17 cellular contexts compared by ENCODE assay signal in the genomic region with DNA sequence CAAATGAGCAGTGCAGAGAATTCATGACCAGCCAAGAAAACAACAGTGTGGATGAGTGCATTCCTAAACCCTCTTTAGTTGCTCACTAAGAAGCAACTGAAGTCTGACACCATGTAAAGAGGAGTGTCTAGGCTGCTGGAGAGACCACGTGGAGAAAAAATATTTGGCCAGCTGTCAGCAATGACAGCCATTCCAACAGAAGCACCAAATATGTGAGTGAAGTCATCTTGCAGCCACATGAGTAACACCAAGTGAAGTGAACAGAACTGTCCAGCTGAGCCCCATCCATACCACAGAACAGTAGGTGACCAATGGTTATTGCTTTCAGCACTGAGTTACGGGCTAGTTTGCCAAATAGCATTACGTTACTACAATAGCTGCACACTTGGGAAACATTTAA.
DNase-seq lines count a peak whose midpoint lies in the region; ATAC-seq, FAIRE-seq and TF ChIP-seq lines count a peak whose summit lies in the region.
"Had no signal": no experiment of that assay in that cellular context is flagged by ENCODE, and none has a peak within 500 bp of the region (broad histone marks: within the 10 kb centered on the region; RNA-seq: fewer than 3 reads in every experiment).

No MANE protein-coding gene starts in this region.

- peaks cover 2% of the 10 kb centered on the region for H3K27me3 ChIP-seq in AG04450 (ENCODE audit: control insufficient read depth, insufficient read depth, low read length)
- H3K27me3 ChIP-seq in astrocyte (ENCODE audit: insufficient read depth, low read length): no peaks in the 10 kb centered on the region
- H3K27me3 ChIP-seq: BLaER1 had no signal

- H3K27ac ChIP-seq in AG04450 (ENCODE audit: low read depth, low read length): no peak overlapping the region
- no peak overlapping the region for H3K27ac ChIP-seq in astrocyte (ENCODE audit: low read depth, low read length)
- H3K27ac ChIP-seq: BLaER1, SK-N-MC, VCaP had no signal

- ATAC-seq in HG03108 (IDR thresholded peaks at IDR 0.05; ENCODE audit: unreplicated experiment): no peak
- ATAC-seq: activated CD8-positive, alpha-beta memory T cell treated with anti-CD3 and anti-CD28 coated beads, Interleukin-2, amount 10 ng/mL, durations not matched to agents 7 days and 5 days had no signal

- no peaks in the 10 kb centered on the region for H3K36me3 ChIP-seq in astrocyte (ENCODE audit: insufficient read depth, low read length)
- H3K36me3 ChIP-seq: BLaER1 had no signal

- H3K36me3 Mint-ChIP-seq in astrocyte (ENCODE audit: low read depth, unreplicated experiment): no peaks in the 10 kb centered on the region
- H3K36me3 Mint-ChIP-seq in activated CD4-positive, alpha-beta memory T cell treated with anti-CD3 and anti-CD28 coated beads for 36 hours: no peaks in the 10 kb centered on the region
- H3K36me3 Mint-ChIP-seq: activated CD8-positive, alpha-beta memory T cell treated with anti-CD3 and anti-CD28 coated beads, Interleukin-2, amount 10 ng/mL, durations not matched to agents 7 days and 5 days; activated naive CD8-positive, alpha-beta T cell treated with anti-CD3 and anti-CD28 coated beads for 36 hours had no signal

- H3K4me2 ChIP-seq in astrocyte (ENCODE audit: low read length): no peak overlapping the region
- H3K4me2 ChIP-seq: BLaER1 had no signal

- H3K4me3 ChIP-seq in AG04450 (ENCODE audit: low read depth, low read length): no peak overlapping the region
- no peak overlapping the region for H3K4me3 ChIP-seq in astrocyte (ENCODE audit: insufficient read depth, low read depth, low read length)
- H3K4me3 ChIP-seq: BLaER1, SK-N-MC had no signal

- no peaks in the 10 kb centered on the region for H3K27me3 Mint-ChIP-seq in astrocyte (ENCODE audit: low read depth, unreplicated experiment)
- peaks cover 3% of the 10 kb centered on the region for H3K27me3 Mint-ChIP-seq in activated CD4-positive, alpha-beta memory T cell treated with anti-CD3 and anti-CD28 coated beads for 36 hours

- H3K9ac ChIP-seq in astrocyte (ENCODE audit: low read length): no peak overlapping the region
- H3K9ac ChIP-seq: BLaER1 had no signal

- peaks cover 8% of the 10 kb centered on the region for H3K4me1 Mint-ChIP-seq in astrocyte (ENCODE audit: low read depth, unreplicated experiment)
- H3K4me1 Mint-ChIP-seq in activated CD4-positive, alpha-beta memory T cell treated with anti-CD3 and anti-CD28 coated beads for 36 hours (ENCODE audit: low read depth): no peaks in the 10 kb centered on the region
- H3K4me1 Mint-ChIP-seq: activated CD8-positive, alpha-beta memory T cell treated with anti-CD3 and anti-CD28 coated beads, Interleukin-2, amount 10 ng/mL, durations not matched to agents 7 days and 5 days; activated naive CD8-positive, alpha-beta T cell treated with anti-CD3 and anti-CD28 coated beads for 36 hours had no signal

- no peak overlapping the region for H3K4me3 Mint-ChIP-seq in astrocyte (ENCODE audit: unreplicated experiment)
- H3K4me3 Mint-ChIP-seq in activated CD4-positive, alpha-beta memory T cell treated with anti-CD3 and anti-CD28 coated beads for 36 hours: no peak overlapping the region
- H3K4me3 Mint-ChIP-seq: activated CD8-positive, alpha-beta memory T cell treated with anti-CD3 and anti-CD28 coated beads, Interleukin-2, amount 10 ng/mL, durations not matched to agents 7 days and 5 days; activated naive CD8-positive, alpha-beta T cell treated with anti-CD3 and anti-CD28 coated beads for 36 hours had no signal

- FAIRE-seq in astrocyte (lab: Jason Lieb, UNC): peak; percentile 96
- FAIRE-seq: colon had no signal

- no peak overlapping the region for H2AFZ ChIP-seq in astrocyte (ENCODE audit: low read depth, low read length)

- H3K9me3 Mint-ChIP-seq in astrocyte (ENCODE audit: unreplicated experiment): no peaks in the 10 kb centered on the region
- no peaks in the 10 kb centered on the region for H3K9me3 Mint-ChIP-seq in activated CD4-positive, alpha-beta memory T cell treated with anti-CD3 and anti-CD28 coated beads for 36 hours
- H3K9me3 Mint-ChIP-seq: activated naive CD8-positive, alpha-beta T cell treated with anti-CD3 and anti-CD28 coated beads for 36 hours had no signal

- H3K27ac Mint-ChIP-seq in astrocyte (ENCODE audit: unreplicated experiment): no peak overlapping the region
- H3K27ac Mint-ChIP-seq in activated CD4-positive, alpha-beta memory T cell treated with anti-CD3 and anti-CD28 coated beads for 36 hours: no peak overlapping the region
- H3K27ac Mint-ChIP-seq: activated CD8-positive, alpha-beta memory T cell treated with anti-CD3 and anti-CD28 coated beads, Interleukin-2, amount 10 ng/mL, durations not matched to agents 7 days and 5 days; activated naive CD8-positive, alpha-beta T cell treated with anti-CD3 and anti-CD28 coated beads for 36 hours had no signal

- no peaks in the 10 kb centered on the region for H4K20me1 ChIP-seq in astrocyte (ENCODE audit: insufficient read depth, low read length)
- H4K20me1 ChIP-seq: BLaER1 had no signal

- no peaks in the 10 kb centered on the region for H3K79me2 ChIP-seq in astrocyte (ENCODE audit: insufficient read depth, low read length)

- intact Hi-C loops in activated CD4-positive, alpha-beta memory T cell treated with anti-CD3 and anti-CD28 coated beads for 36 hours (cut with micrococcal nuclease): no loop called here

- H3K9me3 ChIP-seq in AG04450 (ENCODE audit: control insufficient read depth, insufficient read depth, low read length) (peaks cover 6% of the 10 kb centered on the region; the same call in 1 of the 2 replicates), astrocyte (ENCODE audit: insufficient read depth, low read depth, low read length) (no peaks in the 10 kb centered on the region)
- H3K9me3 ChIP-seq: BLaER1 had no signal

- DNase-seq in AG04450 (ENCODE audit: low read depth, low spot score): peak; percentile 89
- DNase-seq in HCEC 1CT: peak; percentile 74
- peak; percentile 96 for DNase-seq in astrocyte (ENCODE audit: low read depth)
- peak; percentile 58 for DNase-seq in kidney glomerular epithelial cell (lab: John Stamatoyannopoulos, UW)
- no peak for DNase-seq in superior temporal gyrus (ENCODE audit: extremely low spot score)
- no peak for DNase-seq in activated CD4-positive, alpha-beta memory T cell treated with anti-CD3 and anti-CD28 coated beads for 36 hours
- DNase-seq in SKM-1 treated with dmso at 0.1 percent for 144 hours (lab: John Stamatoyannopoulos, UW; ENCODE audit: unreplicated experiment): no peak
- DNase-seq: activated CD8-positive, alpha-beta memory T cell treated with anti-CD3 and anti-CD28 coated beads, Interleukin-2, amount 10 ng/mL, durations not matched to agents 7 days and 5 days; activated naive CD8-positive, alpha-beta T cell treated with anti-CD3 and anti-CD28 coated beads for 36 hours; H7; NCI-H2171; NK-92 treated with Interleukin-12 subunit alpha and Interleukin-12 subunit beta, amount 100 ng/mL, for 24 hours had no signal

- H3K4me1 ChIP-seq in astrocyte (ENCODE audit: insufficient read depth, low read length): no peaks in the 10 kb centered on the region

- TF ChIP-seq CTCF in AG04450 (IDR thresholded peaks at IDR 0.05; ENCODE audit: low read depth, low read length): no peak
- no peak for TF ChIP-seq CTCF in astrocyte (IDR thresholded peaks at IDR 0.05; ENCODE audit: insufficient read depth, low read depth, low read length)

- POLR2A ChIA-PET in AG04450 (lab: Yijun Ruan, JAX): interaction anchor here (0.6 to 1.2 kb wide), 2 partner anchors 14 to 22 kb away, joined by 3 to 5 read pairs; no protein-coding TSS in a partner anchor
- POLR2A ChIA-PET in activated CD4-positive, alpha-beta memory T cell treated with anti-CD3 and anti-CD28 coated beads for 36 hours (lab: Charles Lee): no interaction called here

- CTCF ChIA-PET in AG04450 (lab: Charles Lee): no interaction called here
- CTCF ChIA-PET in activated CD4-positive, alpha-beta memory T cell treated with anti-CD3 and anti-CD28 coated beads for 36 hours (lab: Charles Lee): no interaction called here

Comparison
In these comparisons a context has a peak if more than half of its experiments do, and no peak if none do; other contexts are left out.
1. DNase-seq: peak in AG04450 (single experiment), HCEC 1CT (single experiment), astrocyte (single experiment) and kidney glomerular epithelial cell (single experiment); none in superior temporal gyrus (single experiment), activated CD4-positive, alpha-beta memory T cell treated with anti-CD3 and anti-CD28 coated beads for 36 hours (single experiment) and SKM-1 treated with dmso at 0.1 percent for 144 hours (single experiment).